ENCODE assay signal across 17 cellular contexts in genomic region chr12:6030081-6030480, GRCh38.
"Had no signal": no experiment of that assay in that cellular context is flagged by ENCODE, and none has a peak within 500 bp of the region (broad histone marks: within the 10 kb centered on the region; RNA-seq: fewer than 3 reads in every experiment).

No MANE protein-coding gene starts in this region.

- H3K36me3 ChIP-seq: neutrophil, uterus had no signal

- H3K4me3 ChIP-seq: dorsolateral prefrontal cortex, hepatocyte, smooth muscle cell, uterus had no signal

- DNase-seq: cortex of kidney; dorsolateral prefrontal cortex; effector CD8-positive, alpha-beta T cell; foreskin melanocyte; kidney glomerular epithelial cell; mesendoderm; naive B cell; nephron progenitor cell; posterior cingulate gyrus; stimulated activated CD4-positive, alpha-beta T cell treated with anti-CD3 and anti-CD28 coated beads, Interleukin-2, amount 100 ng/mL, for 48 hours; stimulated activated naive CD4-positive, alpha-beta T cell treated with Interleukin-2 at 50 U/mL for 16 hours; trophoblast cell; uterus had no signal

- H3K4me3 Mint-ChIP-seq: naive B cell, nephron progenitor cell had no signal

- H3K27ac ChIP-seq: dorsolateral prefrontal cortex, hepatocyte, neutrophil, uterus had no signal

- H2AFZ ChIP-seq: hepatocyte had no signal

- H3K4me1 ChIP-seq: uterus had no signal

- H3K4me2 ChIP-seq: hepatocyte, smooth muscle cell had no signal

- H3K4me1 Mint-ChIP-seq: naive B cell, nephron progenitor cell had no signal

- H3K79me2 ChIP-seq: hepatocyte had no signal

- FAIRE-seq: endometrium had no signal

- H3K27me3 ChIP-seq: dorsolateral prefrontal cortex, hepatocyte, neutrophil, uterus had no signal

- H3K9me3 ChIP-seq: neutrophil, uterus had no signal

- H3K27ac Mint-ChIP-seq: naive B cell, nephron progenitor cell had no signal
